Comparison of ENCODE assay signal across 1 cellular context in the genomic region with DNA sequence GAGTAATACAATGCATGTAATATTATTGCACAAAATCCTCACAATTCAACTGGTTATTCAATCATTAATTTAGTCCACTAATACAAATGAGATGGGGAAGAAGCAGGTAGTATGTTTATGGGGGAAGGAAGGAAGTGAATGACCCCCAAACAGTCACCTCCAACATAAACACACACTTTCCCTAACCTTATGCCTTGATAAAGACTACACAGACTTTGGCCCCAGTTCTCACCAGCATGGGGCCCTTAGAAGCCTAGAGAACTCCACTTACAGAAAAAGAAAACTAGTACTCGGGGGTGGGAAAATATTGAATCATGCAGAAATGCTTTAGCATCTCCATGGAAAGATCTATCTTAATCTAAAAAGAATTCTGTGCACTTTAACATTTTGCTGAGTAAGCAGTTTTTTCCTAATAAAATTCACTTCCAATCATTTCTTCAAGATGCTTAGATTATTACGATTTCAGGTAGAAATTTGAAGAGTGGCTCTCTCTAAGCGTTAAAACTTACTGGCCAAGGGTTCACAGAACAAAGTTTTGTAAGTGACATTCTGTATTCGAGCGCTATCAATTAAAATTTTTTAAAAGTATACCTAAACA.
A peak's percentile ranks its signal among the peaks of the same experiment; 100 is the strongest.
TF ChIP-seq lines count a peak whose summit lies in the region.

No MANE protein-coding gene starts in this region.

TF ChIP-seq in HepG2, 621 proteins besides CTCF, POLR2A, EP300 and RAD21 (continued from another document):
- TF ChIP-seq, protein P1, sequence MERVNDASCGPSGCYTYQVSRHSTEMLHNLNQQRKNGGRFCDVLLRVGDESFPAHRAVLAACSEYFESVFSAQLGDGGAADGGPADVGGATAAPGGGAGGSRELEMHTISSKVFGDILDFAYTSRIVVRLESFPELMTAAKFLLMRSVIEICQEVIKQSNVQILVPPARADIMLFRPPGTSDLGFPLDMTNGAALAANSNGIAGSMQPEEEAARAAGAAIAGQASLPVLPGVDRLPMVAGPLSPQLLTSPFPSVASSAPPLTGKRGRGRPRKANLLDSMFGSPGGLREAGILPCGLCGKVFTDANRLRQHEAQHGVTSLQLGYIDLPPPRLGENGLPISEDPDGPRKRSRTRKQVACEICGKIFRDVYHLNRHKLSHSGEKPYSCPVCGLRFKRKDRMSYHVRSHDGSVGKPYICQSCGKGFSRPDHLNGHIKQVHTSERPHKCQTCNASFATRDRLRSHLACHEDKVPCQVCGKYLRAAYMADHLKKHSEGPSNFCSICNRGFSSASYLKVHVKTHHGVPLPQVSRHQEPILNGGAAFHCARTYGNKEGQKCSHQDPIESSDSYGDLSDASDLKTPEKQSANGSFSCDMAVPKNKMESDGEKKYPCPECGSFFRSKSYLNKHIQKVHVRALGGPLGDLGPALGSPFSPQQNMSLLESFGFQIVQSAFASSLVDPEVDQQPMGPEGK (CRISPR knock-in tag; IDR thresholded peaks at IDR 0.05) = peak; percentile 37; the same call in 1 of the 2 replicates
- TF ChIP-seq HNF4A (CRISPR knock-in tag; IDR thresholded peaks at IDR 0.05) (peak; percentile 72), HNF4G (IDR thresholded peaks at IDR 0.05; ENCODE audit: borderline replicate concordance, low read depth, low read length) (peak; percentile 68; the same call in 1 of the 2 replicates), HNF4G (CRISPR knock-in tag; IDR thresholded peaks at IDR 0.05; ENCODE audit: borderline replicate concordance, low read depth) (no peak), MED1 (CRISPR knock-in tag; IDR thresholded peaks at IDR 0.05) (peak; percentile 54), ZNF441 (CRISPR knock-in tag; IDR thresholded peaks at IDR 0.05; ENCODE audit: borderline replicate concordance) (no peak), ZNF24 (IDR thresholded peaks at IDR 0.05) (peak; percentile 51; the same call in 1 of the 2 replicates), SOX6 (IDR thresholded peaks at IDR 0.05) (no peak), SOX6 (CRISPR knock-in tag; IDR thresholded peaks at IDR 0.05) (peak; percentile 43; the same call in 1 of the 2 replicates), NFYC (CRISPR knock-in tag; IDR thresholded peaks at IDR 0.05) (no peak), ZFP36L1 (CRISPR knock-in tag; IDR thresholded peaks at IDR 0.05) (no peak), GATAD2A (CRISPR knock-in tag; IDR thresholded peaks at IDR 0.05) (peak; percentile 50; the same call in 1 of the 2 replicates), ZNF431 (CRISPR knock-in tag; IDR thresholded peaks at IDR 0.05; ENCODE audit: borderline replicate concordance, low read depth) (no peak), MAFG (CRISPR knock-in tag; IDR thresholded peaks at IDR 0.05) (peak; percentile 66; the same call in 1 of the 2 replicates), ZNF333 (CRISPR knock-in tag; IDR thresholded peaks at IDR 0.05; ENCODE audit: borderline replicate concordance) (no peak), SAP130 (CRISPR knock-in tag; IDR thresholded peaks at IDR 0.05; ENCODE audit: low read depth) (peak; percentile 27; the same call in 1 of the 2 replicates), GPN1 (CRISPR knock-in tag; IDR thresholded peaks at IDR 0.05; ENCODE audit: borderline replicate concordance) (no peak)
- TF ChIP-seq, protein P2, sequence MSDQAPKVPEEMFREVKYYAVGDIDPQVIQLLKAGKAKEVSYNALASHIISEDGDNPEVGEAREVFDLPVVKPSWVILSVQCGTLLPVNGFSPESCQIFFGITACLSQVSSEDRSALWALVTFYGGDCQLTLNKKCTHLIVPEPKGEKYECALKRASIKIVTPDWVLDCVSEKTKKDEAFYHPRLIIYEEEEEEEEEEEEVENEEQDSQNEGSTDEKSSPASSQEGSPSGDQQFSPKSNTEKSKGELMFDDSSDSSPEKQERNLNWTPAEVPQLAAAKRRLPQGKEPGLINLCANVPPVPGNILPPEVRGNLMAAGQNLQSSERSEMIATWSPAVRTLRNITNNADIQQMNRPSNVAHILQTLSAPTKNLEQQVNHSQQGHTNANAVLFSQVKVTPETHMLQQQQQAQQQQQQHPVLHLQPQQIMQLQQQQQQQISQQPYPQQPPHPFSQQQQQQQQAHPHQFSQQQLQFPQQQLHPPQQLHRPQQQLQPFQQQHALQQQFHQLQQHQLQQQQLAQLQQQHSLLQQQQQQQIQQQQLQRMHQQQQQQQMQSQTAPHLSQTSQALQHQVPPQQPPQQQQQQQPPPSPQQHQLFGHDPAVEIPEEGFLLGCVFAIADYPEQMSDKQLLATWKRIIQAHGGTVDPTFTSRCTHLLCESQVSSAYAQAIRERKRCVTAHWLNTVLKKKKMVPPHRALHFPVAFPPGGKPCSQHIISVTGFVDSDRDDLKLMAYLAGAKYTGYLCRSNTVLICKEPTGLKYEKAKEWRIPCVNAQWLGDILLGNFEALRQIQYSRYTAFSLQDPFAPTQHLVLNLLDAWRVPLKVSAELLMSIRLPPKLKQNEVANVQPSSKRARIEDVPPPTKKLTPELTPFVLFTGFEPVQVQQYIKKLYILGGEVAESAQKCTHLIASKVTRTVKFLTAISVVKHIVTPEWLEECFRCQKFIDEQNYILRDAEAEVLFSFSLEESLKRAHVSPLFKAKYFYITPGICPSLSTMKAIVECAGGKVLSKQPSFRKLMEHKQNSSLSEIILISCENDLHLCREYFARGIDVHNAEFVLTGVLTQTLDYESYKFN (CRISPR knock-in tag; conservative IDR thresholded peaks at IDR 0.05) = peak; percentile 75
- TF ChIP-seq, protein P3, sequence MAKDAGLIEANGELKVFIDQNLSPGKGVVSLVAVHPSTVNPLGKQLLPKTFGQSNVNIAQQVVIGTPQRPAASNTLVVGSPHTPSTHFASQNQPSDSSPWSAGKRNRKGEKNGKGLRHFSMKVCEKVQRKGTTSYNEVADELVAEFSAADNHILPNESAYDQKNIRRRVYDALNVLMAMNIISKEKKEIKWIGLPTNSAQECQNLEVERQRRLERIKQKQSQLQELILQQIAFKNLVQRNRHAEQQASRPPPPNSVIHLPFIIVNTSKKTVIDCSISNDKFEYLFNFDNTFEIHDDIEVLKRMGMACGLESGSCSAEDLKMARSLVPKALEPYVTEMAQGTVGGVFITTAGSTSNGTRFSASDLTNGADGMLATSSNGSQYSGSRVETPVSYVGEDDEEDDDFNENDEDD (CRISPR knock-in tag; IDR thresholded peaks at IDR 0.05; ENCODE audit: borderline replicate concordance) = no peak
- TF ChIP-seq, protein P4, sequence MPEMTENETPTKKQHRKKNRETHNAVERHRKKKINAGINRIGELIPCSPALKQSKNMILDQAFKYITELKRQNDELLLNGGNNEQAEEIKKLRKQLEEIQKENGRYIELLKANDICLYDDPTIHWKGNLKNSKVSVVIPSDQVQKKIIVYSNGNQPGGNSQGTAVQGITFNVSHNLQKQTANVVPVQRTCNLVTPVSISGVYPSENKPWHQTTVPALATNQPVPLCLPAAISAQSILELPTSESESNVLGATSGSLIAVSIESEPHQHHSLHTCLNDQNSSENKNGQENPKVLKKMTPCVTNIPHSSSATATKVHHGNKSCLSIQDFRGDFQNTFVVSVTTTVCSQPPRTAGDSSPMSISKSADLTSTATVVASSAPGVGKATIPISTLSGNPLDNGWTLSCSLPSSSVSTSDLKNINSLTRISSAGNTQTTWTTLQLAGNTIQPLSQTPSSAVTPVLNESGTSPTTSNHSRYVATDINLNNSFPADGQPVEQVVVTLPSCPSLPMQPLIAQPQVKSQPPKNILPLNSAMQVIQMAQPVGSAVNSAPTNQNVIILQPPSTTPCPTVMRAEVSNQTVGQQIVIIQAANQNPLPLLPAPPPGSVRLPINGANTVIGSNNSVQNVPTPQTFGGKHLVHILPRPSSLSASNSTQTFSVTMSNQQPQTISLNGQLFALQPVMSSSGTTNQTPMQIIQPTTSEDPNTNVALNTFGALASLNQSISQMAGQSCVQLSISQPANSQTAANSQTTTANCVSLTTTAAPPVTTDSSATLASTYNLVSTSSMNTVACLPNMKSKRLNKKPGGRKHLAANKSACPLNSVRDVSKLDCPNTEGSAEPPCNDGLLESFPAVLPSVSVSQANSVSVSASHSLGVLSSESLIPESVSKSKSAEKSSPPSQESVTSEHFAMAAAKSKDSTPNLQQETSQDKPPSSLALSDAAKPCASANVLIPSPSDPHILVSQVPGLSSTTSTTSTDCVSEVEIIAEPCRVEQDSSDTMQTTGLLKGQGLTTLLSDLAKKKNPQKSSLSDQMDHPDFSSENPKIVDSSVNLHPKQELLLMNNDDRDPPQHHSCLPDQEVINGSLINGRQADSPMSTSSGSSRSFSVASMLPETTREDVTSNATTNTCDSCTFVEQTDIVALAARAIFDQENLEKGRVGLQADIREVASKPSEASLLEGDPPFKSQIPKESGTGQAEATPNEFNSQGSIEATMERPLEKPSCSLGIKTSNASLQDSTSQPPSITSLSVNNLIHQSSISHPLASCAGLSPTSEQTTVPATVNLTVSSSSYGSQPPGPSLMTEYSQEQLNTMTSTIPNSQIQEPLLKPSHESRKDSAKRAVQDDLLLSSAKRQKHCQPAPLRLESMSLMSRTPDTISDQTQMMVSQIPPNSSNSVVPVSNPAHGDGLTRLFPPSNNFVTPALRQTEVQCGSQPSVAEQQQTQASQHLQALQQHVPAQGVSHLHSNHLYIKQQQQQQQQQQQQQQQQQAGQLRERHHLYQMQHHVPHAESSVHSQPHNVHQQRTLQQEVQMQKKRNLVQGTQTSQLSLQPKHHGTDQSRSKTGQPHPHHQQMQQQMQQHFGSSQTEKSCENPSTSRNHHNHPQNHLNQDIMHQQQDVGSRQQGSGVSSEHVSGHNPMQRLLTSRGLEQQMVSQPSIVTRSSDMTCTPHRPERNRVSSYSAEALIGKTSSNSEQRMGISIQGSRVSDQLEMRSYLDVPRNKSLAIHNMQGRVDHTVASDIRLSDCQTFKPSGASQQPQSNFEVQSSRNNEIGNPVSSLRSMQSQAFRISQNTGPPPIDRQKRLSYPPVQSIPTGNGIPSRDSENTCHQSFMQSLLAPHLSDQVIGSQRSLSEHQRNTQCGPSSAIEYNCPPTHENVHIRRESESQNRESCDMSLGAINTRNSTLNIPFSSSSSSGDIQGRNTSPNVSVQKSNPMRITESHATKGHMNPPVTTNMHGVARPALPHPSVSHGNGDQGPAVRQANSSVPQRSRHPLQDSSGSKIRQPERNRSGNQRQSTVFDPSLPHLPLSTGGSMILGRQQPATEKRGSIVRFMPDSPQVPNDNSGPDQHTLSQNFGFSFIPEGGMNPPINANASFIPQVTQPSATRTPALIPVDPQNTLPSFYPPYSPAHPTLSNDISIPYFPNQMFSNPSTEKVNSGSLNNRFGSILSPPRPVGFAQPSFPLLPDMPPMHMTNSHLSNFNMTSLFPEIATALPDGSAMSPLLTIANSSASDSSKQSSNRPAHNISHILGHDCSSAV (CRISPR knock-in tag; IDR thresholded peaks at IDR 0.05; ENCODE audit: borderline replicate concordance) = 0 out of 2 replicates have a peak, but pooled peaks have one; percentile 52
- TF ChIP-seq, protein P5, sequence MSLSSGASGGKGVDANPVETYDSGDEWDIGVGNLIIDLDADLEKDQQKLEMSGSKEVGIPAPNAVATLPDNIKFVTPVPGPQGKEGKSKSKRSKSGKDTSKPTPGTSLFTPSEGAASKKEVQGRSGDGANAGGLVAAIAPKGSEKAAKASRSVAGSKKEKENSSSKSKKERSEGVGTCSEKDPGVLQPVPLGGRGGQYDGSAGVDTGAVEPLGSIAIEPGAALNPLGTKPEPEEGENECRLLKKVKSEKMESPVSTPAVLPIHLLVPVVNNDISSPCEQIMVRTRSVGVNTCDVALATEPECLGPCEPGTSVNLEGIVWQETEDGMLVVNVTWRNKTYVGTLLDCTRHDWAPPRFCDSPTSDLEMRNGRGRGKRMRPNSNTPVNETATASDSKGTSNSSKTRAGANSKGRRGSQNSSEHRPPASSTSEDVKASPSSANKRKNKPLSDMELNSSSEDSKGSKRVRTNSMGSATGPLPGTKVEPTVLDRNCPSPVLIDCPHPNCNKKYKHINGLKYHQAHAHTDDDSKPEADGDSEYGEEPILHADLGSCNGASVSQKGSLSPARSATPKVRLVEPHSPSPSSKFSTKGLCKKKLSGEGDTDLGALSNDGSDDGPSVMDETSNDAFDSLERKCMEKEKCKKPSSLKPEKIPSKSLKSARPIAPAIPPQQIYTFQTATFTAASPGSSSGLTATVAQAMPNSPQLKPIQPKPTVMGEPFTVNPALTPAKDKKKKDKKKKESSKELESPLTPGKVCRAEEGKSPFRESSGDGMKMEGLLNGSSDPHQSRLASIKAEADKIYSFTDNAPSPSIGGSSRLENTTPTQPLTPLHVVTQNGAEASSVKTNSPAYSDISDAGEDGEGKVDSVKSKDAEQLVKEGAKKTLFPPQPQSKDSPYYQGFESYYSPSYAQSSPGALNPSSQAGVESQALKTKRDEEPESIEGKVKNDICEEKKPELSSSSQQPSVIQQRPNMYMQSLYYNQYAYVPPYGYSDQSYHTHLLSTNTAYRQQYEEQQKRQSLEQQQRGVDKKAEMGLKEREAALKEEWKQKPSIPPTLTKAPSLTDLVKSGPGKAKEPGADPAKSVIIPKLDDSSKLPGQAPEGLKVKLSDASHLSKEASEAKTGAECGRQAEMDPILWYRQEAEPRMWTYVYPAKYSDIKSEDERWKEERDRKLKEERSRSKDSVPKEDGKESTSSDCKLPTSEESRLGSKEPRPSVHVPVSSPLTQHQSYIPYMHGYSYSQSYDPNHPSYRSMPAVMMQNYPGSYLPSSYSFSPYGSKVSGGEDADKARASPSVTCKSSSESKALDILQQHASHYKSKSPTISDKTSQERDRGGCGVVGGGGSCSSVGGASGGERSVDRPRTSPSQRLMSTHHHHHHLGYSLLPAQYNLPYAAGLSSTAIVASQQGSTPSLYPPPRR (CRISPR knock-in tag; IDR thresholded peaks at IDR 0.05; ENCODE audit: borderline replicate concordance) = no peak
TF ChIP-seq in HepG2: peak in this region for 24.
